19 cellular contexts compared by ENCODE assay signal in the genomic region with DNA sequence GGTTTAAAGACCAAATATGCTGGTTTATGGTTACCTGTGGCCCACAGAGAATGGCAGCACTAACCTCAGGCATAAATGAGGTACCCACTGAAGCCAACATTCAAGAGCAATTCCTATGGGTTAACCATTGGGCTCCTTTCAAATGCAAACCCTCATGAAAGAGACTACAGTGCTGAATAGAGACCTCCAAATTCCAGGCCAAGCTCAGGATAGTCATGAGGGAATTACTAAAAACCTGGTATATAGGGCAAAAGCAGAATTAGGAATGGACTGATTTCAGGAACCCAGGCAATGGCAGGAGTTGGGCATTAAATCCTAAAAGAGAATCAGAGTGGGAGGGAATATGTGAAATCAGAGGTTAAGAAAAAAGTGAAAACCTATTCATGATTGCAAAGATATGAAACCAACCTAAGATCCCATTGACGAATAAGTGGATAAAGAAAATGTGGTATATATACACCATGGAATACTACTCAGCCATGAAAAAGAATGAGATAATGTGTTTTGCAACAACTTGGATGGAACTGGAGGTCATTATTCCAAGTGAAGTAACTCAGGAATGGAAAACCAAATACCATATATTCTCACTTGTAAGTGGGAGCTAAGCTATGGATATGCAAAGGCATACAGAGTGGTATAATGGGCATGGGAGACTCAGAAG. TPM values are rescaled to one million over a fixed set of nuclear protein-coding genes. Genes with fewer than 3 reads are reported as not detected.
"Had no signal": no experiment of that assay in that cellular context is flagged by ENCODE, and none has a peak within 500 bp of the region (broad histone marks: within the 10 kb centered on the region; RNA-seq: fewer than 3 reads in every experiment).

No MANE protein-coding gene starts in this region.

- H3K27me3 Mint-ChIP-seq: stimulated activated memory B cell treated with anti-CD40 and anti-IgM and Interleukin-4, amounts not matched to agents 10 μg/mL and 1 μg/mL and 100 μg/mL, for 72 hours; stimulated activated naive CD8-positive, alpha-beta T cell treated with anti-CD3 and anti-CD28 coated beads, Interleukin-15, Interleukin-2, amounts not matched to agents 100 ng/mL and 50 ng/mL, for 24 hours had no signal

- H3K4me3 Mint-ChIP-seq: natural killer cell; neural crest cell; stimulated activated memory B cell treated with anti-CD40 and anti-IgM and Interleukin-4, amounts not matched to agents 10 μg/mL and 1 μg/mL and 100 μg/mL, for 72 hours; stimulated activated naive CD8-positive, alpha-beta T cell treated with anti-CD3 and anti-CD28 coated beads, Interleukin-15, Interleukin-2, amounts not matched to agents 100 ng/mL and 50 ng/mL, for 24 hours had no signal

- H3K27ac Mint-ChIP-seq: natural killer cell had no signal

- DNase-seq: effector memory CD4-positive, alpha-beta T cell; gastrocnemius medialis; heart right ventricle; hypothalamus; mucosa of descending colon; natural killer cell; posterior cingulate gyrus; spleen; stimulated activated CD4-positive, alpha-beta T cell treated with anti-CD3 and anti-CD28 coated beads, Interleukin-15, amount 100 ng/mL, for 24 hours; stimulated activated CD4-positive, alpha-beta T cell treated with anti-CD3 and anti-CD28 coated beads, Interleukin-1b, Interleukin-23, amount 100 ng/mL, for 48 hours; stimulated activated CD4-positive, alpha-beta T cell treated with anti-CD3 and anti-CD28 coated beads, Interleukin-4, amount 100 ng/mL, for 24 hours; tibial artery; upper lobe of left lung; uterus had no signal

- H3K36me3 Mint-ChIP-seq: natural killer cell had no signal

- H3K9me3 Mint-ChIP-seq: natural killer cell; stimulated activated naive CD8-positive, alpha-beta T cell treated with anti-CD3 and anti-CD28 coated beads, Interleukin-15, Interleukin-2, amounts not matched to agents 100 ng/mL and 50 ng/mL, for 24 hours had no signal

- ATAC-seq: gastrocnemius medialis, left lobe of liver, mucosa of descending colon, natural killer cell, sciatic nerve had no signal

RNA-seq across cellular contexts. Expression of gene PDCD1LG2, which starts 51.6 kb away (rescaled TPM):
- total RNA-seq: neural crest cell had no signal
